ENCODE assay signal across 8 cellular contexts in genomic region chr1:239308701-239309333, GRCh38.
DNase-seq lines count a peak whose midpoint lies in the region; ATAC-seq and TF ChIP-seq lines count a peak whose summit lies in the region.

No MANE protein-coding gene starts in this region.

- no peak overlapping the region for H3K27ac Mint-ChIP-seq in T-helper 17 cell

- TF ChIP-seq CTCF in GM12864 (IDR thresholded peaks at IDR 0.05; ENCODE audit: low read depth, low read length, missing control alignments) = peak; percentile 39
- peak; percentile 39 for TF ChIP-seq CTCF in foreskin keratinocyte (conservative IDR thresholded peaks at IDR 0.05)
- TF ChIP-seq CTCF in gastrocnemius medialis (IDR thresholded peaks at IDR 0.05 in 4 of 5, conservative IDR thresholded peaks at IDR 0.05 in 1 of 5) = no peak

- no peaks in the 10 kb centered on the region for H3K27me3 ChIP-seq in foreskin keratinocyte
- H3K27me3 ChIP-seq in gastrocnemius medialis = no peaks in the 10 kb centered on the region

- H3K4me1 Mint-ChIP-seq in T-helper 17 cell = peaks cover 2% of the 10 kb centered on the region

- no peak for TF ChIP-seq POLR2A in gastrocnemius medialis (IDR thresholded peaks at IDR 0.05)

- H3K9me3 ChIP-seq in T-helper 17 cell (ENCODE audit: control insufficient read depth, low read length, poor library complexity, severe bottlenecking) (no peaks in the 10 kb centered on the region), gastrocnemius medialis (no peaks in the 10 kb centered on the region)

- ATAC-seq in HG02981 (IDR thresholded peaks at IDR 0.05; ENCODE audit: unreplicated experiment) = peak; percentile 69
- ATAC-seq in foreskin keratinocyte = no peak
- no peak for ATAC-seq in T-helper 17 cell
- ATAC-seq in gastrocnemius medialis = no peak

- no peak overlapping the region for H3K4me3 ChIP-seq in GM12864 (ENCODE audit: low read depth, low read length)
- no peak overlapping the region for H3K4me3 ChIP-seq in gastrocnemius medialis

- H3K4me3 Mint-ChIP-seq in T-helper 17 cell = no peak overlapping the region

- no peak overlapping the region for H3K27ac ChIP-seq in foreskin keratinocyte
- H3K27ac ChIP-seq in gastrocnemius medialis = no peak overlapping the region

- intact Hi-C loops in gastrocnemius medialis (cut with DNase I; ENCODE audit: low total_unique reads) = no loop called here

- H3K27me3 Mint-ChIP-seq in T-helper 17 cell = peaks cover 5% of the 10 kb centered on the region

- H3K4me1 ChIP-seq in foreskin keratinocyte (no peaks in the 10 kb centered on the region), gastrocnemius medialis (no peaks in the 10 kb centered on the region)

- H3K36me3 Mint-ChIP-seq in T-helper 17 cell (ENCODE audit: low read depth) = no peaks in the 10 kb centered on the region

- no peaks in the 10 kb centered on the region for H3K36me3 ChIP-seq in gastrocnemius medialis

- in situ Hi-C loops in gastrocnemius medialis (cut with MboI; ENCODE audit: low sequenced_read_pairs in 4 of 4) = no loop called here

- DNase-seq in GM12864 (ENCODE audit: low read depth) = no peak
- peak; percentile 30 for DNase-seq in SKM-1 treated with dmso at 0.1 percent for 144 hours (lab: John Stamatoyannopoulos, UW; ENCODE audit: unreplicated experiment)
- DNase-seq in foreskin keratinocyte = no peak
- DNase-seq in stimulated activated CD4-positive, alpha-beta T cell treated with anti-CD3 and anti-CD28 coated beads, TNF-alpha, amount 100 ng/mL, for 48 hours (ENCODE audit: low read depth in 3 of 3) = peak; percentile 0 to 25 (median 6)
- no peak for DNase-seq in T-helper 17 cell
- no peak for DNase-seq in NCI-H2196 treated with DMSO at 0.1 percent for 48 hours (lab: John Stamatoyannopoulos, UW; ENCODE audit: unreplicated experiment)
- no peak for DNase-seq in gastrocnemius medialis

Comparison
In these comparisons a context has a peak if more than half of its experiments do, and no peak if none do; other contexts are left out.
1. DNase-seq: peak in SKM-1 treated with dmso at 0.1 percent for 144 hours (single experiment) and stimulated activated CD4-positive, alpha-beta T cell treated with anti-CD3 and anti-CD28 coated beads, TNF-alpha, amount 100 ng/mL, for 48 hours (3 of 3); none in GM12864 (single experiment), foreskin keratinocyte (0 of 2), T-helper 17 cell (0 of 3), NCI-H2196 treated with DMSO at 0.1 percent for 48 hours (single experiment) and gastrocnemius medialis (0 of 2).
2. CTCF ChIP-seq: peak in GM12864 (single experiment) and foreskin keratinocyte (single experiment); none in gastrocnemius medialis (0 of 5).